In the genomic region with DNA sequence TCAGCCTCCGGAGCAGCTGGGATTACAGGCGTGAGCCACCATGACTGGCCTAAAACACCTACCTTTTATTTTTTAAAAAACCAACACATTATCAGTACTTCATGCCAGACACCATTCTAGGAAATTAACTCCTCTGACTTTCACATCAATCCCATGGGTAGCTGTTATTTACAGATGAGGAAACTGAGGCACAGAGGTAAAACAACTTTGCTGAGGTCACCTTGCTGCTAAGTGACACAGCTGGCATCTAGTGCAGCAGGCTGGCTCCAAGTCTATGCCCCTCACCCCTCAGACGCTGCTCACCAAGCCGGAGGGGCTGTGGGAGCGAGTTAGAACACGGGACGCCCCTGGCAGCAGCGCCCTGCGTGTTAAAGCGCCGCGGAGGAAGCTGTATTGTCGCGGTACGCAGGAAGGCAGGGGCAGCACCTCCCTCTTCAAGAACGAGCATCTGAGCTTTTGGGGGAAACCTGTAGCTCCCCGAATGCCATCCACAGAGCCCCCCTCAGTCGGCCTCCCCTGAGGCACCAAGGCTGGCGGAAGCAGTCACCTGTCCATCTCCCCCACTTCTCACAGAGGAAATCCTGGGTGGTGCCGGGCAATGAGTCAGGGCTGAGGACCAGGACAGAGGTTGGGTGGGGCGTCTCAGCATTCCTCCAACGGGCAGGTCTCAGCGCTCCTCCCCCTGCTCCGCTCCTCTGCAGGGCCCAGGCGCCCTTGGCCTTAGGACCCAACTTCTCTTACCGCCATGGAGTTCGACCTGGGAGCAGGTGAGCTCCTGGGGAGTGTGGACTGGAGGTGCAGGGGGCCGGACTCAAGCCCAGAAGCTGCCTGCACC, we compare ENCODE assay signal across 1 cellular context.
A peak's percentile ranks its signal among the peaks of the same experiment; 100 is the strongest.
TF ChIP-seq lines count a peak whose summit lies in the region.

A gene (plus strand): TSS at position 735 of the 835 bp plus-strand sequence. CDS start 11 bp downstream, at position 746.

TF ChIP-seq in GM23338, 12 proteins besides CTCF, POLR2A, EP300 and RAD21 (continued from another document):
- TF ChIP-seq, protein P1, sequence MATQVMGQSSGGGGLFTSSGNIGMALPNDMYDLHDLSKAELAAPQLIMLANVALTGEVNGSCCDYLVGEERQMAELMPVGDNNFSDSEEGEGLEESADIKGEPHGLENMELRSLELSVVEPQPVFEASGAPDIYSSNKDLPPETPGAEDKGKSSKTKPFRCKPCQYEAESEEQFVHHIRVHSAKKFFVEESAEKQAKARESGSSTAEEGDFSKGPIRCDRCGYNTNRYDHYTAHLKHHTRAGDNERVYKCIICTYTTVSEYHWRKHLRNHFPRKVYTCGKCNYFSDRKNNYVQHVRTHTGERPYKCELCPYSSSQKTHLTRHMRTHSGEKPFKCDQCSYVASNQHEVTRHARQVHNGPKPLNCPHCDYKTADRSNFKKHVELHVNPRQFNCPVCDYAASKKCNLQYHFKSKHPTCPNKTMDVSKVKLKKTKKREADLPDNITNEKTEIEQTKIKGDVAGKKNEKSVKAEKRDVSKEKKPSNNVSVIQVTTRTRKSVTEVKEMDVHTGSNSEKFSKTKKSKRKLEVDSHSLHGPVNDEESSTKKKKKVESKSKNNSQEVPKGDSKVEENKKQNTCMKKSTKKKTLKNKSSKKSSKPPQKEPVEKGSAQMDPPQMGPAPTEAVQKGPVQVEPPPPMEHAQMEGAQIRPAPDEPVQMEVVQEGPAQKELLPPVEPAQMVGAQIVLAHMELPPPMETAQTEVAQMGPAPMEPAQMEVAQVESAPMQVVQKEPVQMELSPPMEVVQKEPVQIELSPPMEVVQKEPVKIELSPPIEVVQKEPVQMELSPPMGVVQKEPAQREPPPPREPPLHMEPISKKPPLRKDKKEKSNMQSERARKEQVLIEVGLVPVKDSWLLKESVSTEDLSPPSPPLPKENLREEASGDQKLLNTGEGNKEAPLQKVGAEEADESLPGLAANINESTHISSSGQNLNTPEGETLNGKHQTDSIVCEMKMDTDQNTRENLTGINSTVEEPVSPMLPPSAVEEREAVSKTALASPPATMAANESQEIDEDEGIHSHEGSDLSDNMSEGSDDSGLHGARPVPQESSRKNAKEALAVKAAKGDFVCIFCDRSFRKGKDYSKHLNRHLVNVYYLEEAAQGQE (IDR thresholded peaks at IDR 0.05; ENCODE audit: unreplicated experiment) = no peak
- TF ChIP-seq, protein P2, sequence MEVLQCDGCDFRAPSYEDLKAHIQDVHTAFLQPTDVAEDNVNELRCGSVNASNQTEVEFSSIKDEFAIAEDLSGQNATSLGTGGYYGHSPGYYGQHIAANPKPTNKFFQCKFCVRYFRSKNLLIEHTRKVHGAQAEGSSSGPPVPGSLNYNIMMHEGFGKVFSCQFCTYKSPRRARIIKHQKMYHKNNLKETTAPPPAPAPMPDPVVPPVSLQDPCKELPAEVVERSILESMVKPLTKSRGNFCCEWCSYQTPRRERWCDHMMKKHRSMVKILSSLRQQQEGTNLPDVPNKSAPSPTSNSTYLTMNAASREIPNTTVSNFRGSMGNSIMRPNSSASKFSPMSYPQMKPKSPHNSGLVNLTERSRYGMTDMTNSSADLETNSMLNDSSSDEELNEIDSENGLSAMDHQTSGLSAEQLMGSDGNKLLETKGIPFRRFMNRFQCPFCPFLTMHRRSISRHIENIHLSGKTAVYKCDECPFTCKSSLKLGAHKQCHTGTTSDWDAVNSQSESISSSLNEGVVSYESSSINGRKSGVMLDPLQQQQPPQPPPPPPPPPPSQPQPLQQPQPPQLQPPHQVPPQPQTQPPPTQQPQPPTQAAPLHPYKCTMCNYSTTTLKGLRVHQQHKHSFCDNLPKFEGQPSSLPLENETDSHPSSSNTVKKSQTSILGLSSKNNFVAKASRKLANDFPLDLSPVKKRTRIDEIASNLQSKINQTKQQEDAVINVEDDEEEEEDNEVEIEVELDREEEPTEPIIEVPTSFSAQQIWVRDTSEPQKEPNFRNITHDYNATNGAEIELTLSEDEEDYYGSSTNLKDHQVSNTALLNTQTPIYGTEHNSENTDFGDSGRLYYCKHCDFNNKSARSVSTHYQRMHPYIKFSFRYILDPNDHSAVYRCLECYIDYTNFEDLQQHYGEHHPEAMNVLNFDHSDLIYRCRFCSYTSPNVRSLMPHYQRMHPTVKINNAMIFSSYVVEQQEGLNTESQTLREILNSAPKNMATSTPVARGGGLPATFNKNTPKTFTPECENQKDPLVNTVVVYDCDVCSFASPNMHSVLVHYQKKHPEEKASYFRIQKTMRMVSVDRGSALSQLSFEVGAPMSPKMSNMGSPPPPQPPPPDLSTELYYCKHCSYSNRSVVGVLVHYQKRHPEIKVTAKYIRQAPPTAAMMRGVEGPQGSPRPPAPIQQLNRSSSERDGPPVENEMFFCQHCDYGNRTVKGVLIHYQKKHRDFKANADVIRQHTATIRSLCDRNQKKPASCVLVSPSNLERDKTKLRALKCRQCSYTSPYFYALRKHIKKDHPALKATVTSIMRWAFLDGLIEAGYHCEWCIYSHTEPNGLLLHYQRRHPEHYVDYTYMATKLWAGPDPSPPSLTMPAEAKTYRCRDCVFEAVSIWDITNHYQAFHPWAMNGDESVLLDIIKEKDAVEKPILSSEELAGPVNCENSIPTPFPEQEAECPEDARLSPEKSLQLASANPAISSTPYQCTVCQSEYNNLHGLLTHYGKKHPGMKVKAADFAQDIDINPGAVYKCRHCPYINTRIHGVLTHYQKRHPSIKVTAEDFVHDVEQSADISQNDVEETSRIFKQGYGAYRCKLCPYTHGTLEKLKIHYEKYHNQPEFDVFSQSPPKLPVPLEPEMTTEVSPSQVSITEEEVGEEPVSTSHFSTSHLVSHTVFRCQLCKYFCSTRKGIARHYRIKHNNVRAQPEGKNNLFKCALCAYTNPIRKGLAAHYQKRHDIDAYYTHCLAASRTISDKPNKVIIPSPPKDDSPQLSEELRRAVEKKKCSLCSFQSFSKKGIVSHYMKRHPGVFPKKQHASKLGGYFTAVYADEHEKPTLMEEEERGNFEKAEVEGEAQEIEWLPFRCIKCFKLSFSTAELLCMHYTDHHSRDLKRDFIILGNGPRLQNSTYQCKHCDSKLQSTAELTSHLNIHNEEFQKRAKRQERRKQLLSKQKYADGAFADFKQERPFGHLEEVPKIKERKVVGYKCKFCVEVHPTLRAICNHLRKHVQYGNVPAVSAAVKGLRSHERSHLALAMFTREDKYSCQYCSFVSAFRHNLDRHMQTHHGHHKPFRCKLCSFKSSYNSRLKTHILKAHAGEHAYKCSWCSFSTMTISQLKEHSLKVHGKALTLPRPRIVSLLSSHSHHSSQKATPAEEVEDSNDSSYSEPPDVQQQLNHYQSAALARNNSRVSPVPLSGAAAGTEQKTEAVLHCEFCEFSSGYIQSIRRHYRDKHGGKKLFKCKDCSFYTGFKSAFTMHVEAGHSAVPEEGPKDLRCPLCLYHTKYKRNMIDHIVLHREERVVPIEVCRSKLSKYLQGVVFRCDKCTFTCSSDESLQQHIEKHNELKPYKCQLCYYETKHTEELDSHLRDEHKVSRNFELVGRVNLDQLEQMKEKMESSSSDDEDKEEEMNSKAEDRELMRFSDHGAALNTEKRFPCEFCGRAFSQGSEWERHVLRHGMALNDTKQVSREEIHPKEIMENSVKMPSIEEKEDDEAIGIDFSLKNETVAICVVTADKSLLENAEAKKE (CRISPR knock-in tag; IDR thresholded peaks at IDR 0.05) = no peak
- TF ChIP-seq ZNF114 (CRISPR knock-in tag; IDR thresholded peaks at IDR 0.05) (no peak), CREB1 (CRISPR knock-in tag; IDR thresholded peaks at IDR 0.05; ENCODE audit: low read depth) (no peak), POLR2AphosphoS5 (IDR thresholded peaks at IDR 0.05; ENCODE audit: low read depth) (peak; percentile 62)
TF ChIP-seq in GM23338: peak in this region for 1.
